ENCODE assay signal across 2 cellular contexts in genomic region chr2:15700131-15700530, GRCh38.
"Had no signal": no experiment of that assay in that cellular context is flagged by ENCODE, and none has a peak within 500 bp of the region (broad histone marks: within the 10 kb centered on the region; RNA-seq: fewer than 3 reads in every experiment).

No MANE protein-coding gene starts in this region.

- DNase-seq: GDM1, GF-D8 had no signal
